12 cellular contexts compared by ENCODE assay signal in the genomic region with DNA sequence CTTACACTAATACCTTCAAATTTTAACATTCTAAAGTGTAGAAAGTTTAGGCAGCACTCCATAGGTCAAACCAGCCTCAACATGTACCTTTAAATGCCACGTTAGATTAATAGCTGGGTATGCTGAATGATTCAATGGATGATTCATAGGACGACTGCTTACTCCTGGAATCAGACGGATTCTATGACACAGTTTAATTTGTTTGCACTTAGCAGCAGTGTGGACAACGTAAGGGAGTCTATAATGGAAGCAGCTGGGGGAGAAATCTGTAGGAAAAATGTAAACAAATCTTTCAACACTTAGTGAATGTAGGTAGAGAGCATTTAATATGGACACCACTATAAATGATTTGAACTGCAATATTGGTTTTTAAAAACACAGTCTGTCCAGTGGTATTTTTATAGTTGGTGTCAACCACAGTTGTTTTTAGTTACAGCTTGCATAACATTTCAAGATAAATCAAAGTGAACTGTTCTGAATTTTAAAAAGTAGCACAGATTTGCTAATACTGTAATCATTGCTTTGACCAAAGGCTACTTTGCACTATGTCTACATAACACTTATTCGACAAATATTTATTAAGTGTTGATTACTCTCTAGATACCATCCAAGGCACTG.
DNase-seq lines count a peak whose midpoint lies in the region; ATAC-seq, FAIRE-seq and TF ChIP-seq lines count a peak whose summit lies in the region.
"Had no signal": no experiment of that assay in that cellular context is flagged by ENCODE, and none has a peak within 500 bp of the region (broad histone marks: within the 10 kb centered on the region; RNA-seq: fewer than 3 reads in every experiment).

No MANE protein-coding gene starts in this region.

- H3K4me3 ChIP-seq in ACC112 (ENCODE audit: low read depth, low read length) = no peak overlapping the region
- no peak overlapping the region for H3K4me3 ChIP-seq in Caco-2 (ENCODE audit: low read depth, low read length)

- H3K27me3 ChIP-seq in ACC112 (ENCODE audit: insufficient read depth, low read length) (no peaks in the 10 kb centered on the region), Caco-2 (replicated peaks; ENCODE audit: control insufficient read depth, insufficient read depth, low read length) (no peaks in the 10 kb centered on the region)

- 0 out of 2 replicates have a peak overlapping the region, but pooled peaks have one; percentile 39 for H3K27ac ChIP-seq in ACC112 (ENCODE audit: low read depth, low read length)

- H3K36me3 ChIP-seq in ACC112 (ENCODE audit: insufficient read depth, low read length) (no peaks in the 10 kb centered on the region), Caco-2 (ENCODE audit: control insufficient read depth, insufficient read depth, low read length) (no peaks in the 10 kb centered on the region)

- TF ChIP-seq CTCF in Caco-2 (IDR thresholded peaks at IDR 0.05; ENCODE audit: insufficient read depth in 1 of 2, low read depth in 1 of 2, low read length in 1 of 2, severe bottlenecking in 1 of 2, unreplicated experiment in 1 of 2) = no peak

- no peak for ATAC-seq in GM21390 (IDR thresholded peaks at IDR 0.05; ENCODE audit: unreplicated experiment)
- ATAC-seq: stimulated activated effector memory CD8-positive, alpha-beta T cell treated with anti-CD3 and anti-CD28 coated beads, Interleukin-12 subunit alpha, Interleukin-12 subunit beta, amount 100 ng/mL, for 72 hours had no signal

- H3K4me1 ChIP-seq in ACC112 (ENCODE audit: control insufficient read depth, insufficient read depth, low read length, unreplicated experiment) (peaks cover 19% of the 10 kb centered on the region), Caco-2 (no peaks in the 10 kb centered on the region)

- peaks cover 4% of the 10 kb centered on the region for H3K27me3 Mint-ChIP-seq in Caco-2 (ENCODE audit: insufficient read depth, unreplicated experiment)

- DNase-seq in H54 (ENCODE audit: insufficient read length, low spot score) = peak; percentile 11
- peak; percentile 62 for DNase-seq in RKO (ENCODE audit: low spot score)
- DNase-seq in fibroblast of peridontal ligament (ENCODE audit: extremely low read depth) = peak; percentile 65
- DNase-seq in Caco-2 = no peak
- DNase-seq in activated gamma-delta T cell treated with Interleukin-2 at 50 U/mL for 16 hours = no peak
- no peak for DNase-seq in cerebellar nuclear complex (lab: John Stamatoyannopoulos, UW)
- DNase-seq: activated CD8-positive, alpha-beta memory T cell treated with anti-CD3 and anti-CD28 coated beads, Interleukin-2, amount 50 U/mL, for 4 hours; H9 had no signal

- no peak overlapping the region for H2AFZ ChIP-seq in ACC112 (ENCODE audit: low read length, unreplicated experiment)

- POLR2A ChIA-PET in Caco-2 (lab: Charles Lee) = no interaction called here

- TF ChIP-seq POLR2A in H54 (IDR thresholded peaks at IDR 0.05; ENCODE audit: low read depth, low read length) = no peak

- CTCF ChIA-PET in Caco-2 (lab: Charles Lee) = no interaction called here

- no TSS peak for BruUV-seq in Caco-2 (replicated peaks; lab: Mats Ljungman, UMichigan)

- H3K9me3 Mint-ChIP-seq in Caco-2 (ENCODE audit: unreplicated experiment) = peaks cover 10% of the 10 kb centered on the region
- H3K9me3 Mint-ChIP-seq: H9 had no signal

- FAIRE-seq in H54 (lab: Jason Lieb, UNC) = peak; percentile 97

- no peaks in the 10 kb centered on the region for H3K9me3 ChIP-seq in Caco-2

- intact Hi-C loops in Caco-2 (cut with micrococcal nuclease; ENCODE audit: unreplicated experiment) = no loop called here

- no peak overlapping the region for H3K27ac Mint-ChIP-seq in Caco-2 (ENCODE audit: unreplicated experiment)
- H3K27ac Mint-ChIP-seq: H9; nephron; stimulated activated effector memory CD8-positive, alpha-beta T cell treated with anti-CD3 and anti-CD28 coated beads, Interleukin-12 subunit alpha, Interleukin-12 subunit beta, amount 100 ng/mL, for 72 hours had no signal

- H3K79me2 ChIP-seq in ACC112 (ENCODE audit: control insufficient read depth, insufficient read depth, low read length, unreplicated experiment) = no peaks in the 10 kb centered on the region

- no peak overlapping the region for H3K4me3 Mint-ChIP-seq in Caco-2 (ENCODE audit: unreplicated experiment)
- H3K4me3 Mint-ChIP-seq: H9; nephron; stimulated activated effector memory CD8-positive, alpha-beta T cell treated with anti-CD3 and anti-CD28 coated beads, Interleukin-12 subunit alpha, Interleukin-12 subunit beta, amount 100 ng/mL, for 72 hours had no signal

- no peaks in the 10 kb centered on the region for H3K36me3 Mint-ChIP-seq in Caco-2 (ENCODE audit: insufficient read depth, unreplicated experiment)
- H3K36me3 Mint-ChIP-seq: stimulated activated effector memory CD8-positive, alpha-beta T cell treated with anti-CD3 and anti-CD28 coated beads, Interleukin-12 subunit alpha, Interleukin-12 subunit beta, amount 100 ng/mL, for 72 hours had no signal

- no peaks in the 10 kb centered on the region for H3K4me1 Mint-ChIP-seq in Caco-2 (ENCODE audit: low read depth, unreplicated experiment)
- H3K4me1 Mint-ChIP-seq: nephron; stimulated activated effector memory CD8-positive, alpha-beta T cell treated with anti-CD3 and anti-CD28 coated beads, Interleukin-12 subunit alpha, Interleukin-12 subunit beta, amount 100 ng/mL, for 72 hours had no signal

Comparison
In these comparisons a context has a peak if more than half of its experiments do, and no peak if none do; other contexts are left out.
1. DNase-seq: peak in H54 (single experiment), RKO (single experiment) and fibroblast of peridontal ligament (single experiment); none in Caco-2 (0 of 2), activated gamma-delta T cell treated with Interleukin-2 at 50 U/mL for 16 hours (single experiment) and cerebellar nuclear complex (0 of 2).